ENCODE assay signal across 8 cellular contexts in the genomic region with DNA sequence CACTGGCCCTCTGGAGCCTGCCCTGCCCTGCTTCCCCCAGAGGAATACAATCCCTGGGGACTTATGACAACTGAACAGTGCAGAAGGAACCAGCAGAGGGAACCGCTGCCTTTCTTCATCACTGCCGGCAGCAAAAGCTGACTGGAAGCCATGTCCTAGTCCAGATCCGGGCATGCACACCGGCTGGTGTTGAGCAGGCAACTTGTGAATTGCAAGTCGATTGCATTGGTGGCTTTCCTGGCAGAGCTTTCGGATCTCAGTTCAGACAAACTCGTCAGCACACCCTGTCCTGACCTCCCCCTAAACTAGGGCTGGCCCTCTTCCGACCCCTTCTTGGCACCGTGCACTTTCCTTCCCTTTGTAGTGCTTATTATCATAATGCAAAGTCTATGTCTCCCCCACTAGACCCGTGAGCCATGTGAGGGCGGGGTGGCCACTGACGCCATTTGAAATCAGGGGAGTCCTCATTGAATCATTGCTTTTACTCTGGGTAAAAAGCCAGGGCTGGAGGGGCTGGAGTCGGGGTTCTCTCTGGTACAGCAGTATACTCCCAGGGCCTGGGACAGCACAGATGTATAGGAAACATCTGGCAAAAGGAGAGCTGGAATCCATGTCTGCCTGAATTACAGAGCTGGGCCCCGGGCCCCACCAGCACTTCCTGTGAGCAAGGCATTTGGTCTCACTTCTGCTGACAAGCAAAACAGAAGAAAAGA. TPM values are rescaled to one million over a fixed set of nuclear protein-coding genes. Genes with fewer than 3 reads are reported as not detected.
DNase-seq lines count a peak whose midpoint lies in the region; ATAC-seq and TF ChIP-seq lines count a peak whose summit lies in the region.

No MANE protein-coding gene starts in this region.

- no peaks in the 10 kb centered on the region for H3K27me3 ChIP-seq in Caco-2 (replicated peaks; ENCODE audit: control insufficient read depth, insufficient read depth, low read length)

- peaks cover 26% of the 10 kb centered on the region for H3K36me3 Mint-ChIP-seq in Caco-2 (ENCODE audit: insufficient read depth, unreplicated experiment)
- peaks cover 14% of the 10 kb centered on the region for H3K36me3 Mint-ChIP-seq in central memory CD8-positive, alpha-beta T cell (ENCODE audit: insufficient read depth)

- ATAC-seq in central memory CD8-positive, alpha-beta T cell (replicated peaks; ENCODE audit: extremely low read depth, poor library complexity, severe bottlenecking): no peak
- ATAC-seq in HG03457 (IDR thresholded peaks at IDR 0.05; ENCODE audit: unreplicated experiment): no peak
- no peak for ATAC-seq in HG02885 (IDR thresholded peaks at IDR 0.05; ENCODE audit: poor library complexity, unreplicated experiment)

- BruUV-seq in Caco-2 (replicated peaks; lab: Mats Ljungman, UMichigan): no TSS peak

- CTCF ChIA-PET in Caco-2 (lab: Charles Lee): interaction anchor here (0.6 to 5.0 kb wide), 2 partner anchors 13 to 23 kb away, joined by 6 to 37 read pairs; no protein-coding TSS in a partner anchor

- no peak overlapping the region for H3K4me3 Mint-ChIP-seq in Caco-2 (ENCODE audit: unreplicated experiment)
- H3K4me3 Mint-ChIP-seq in central memory CD8-positive, alpha-beta T cell: peak overlapping the region; percentile 90

- no peaks in the 10 kb centered on the region for H3K36me3 ChIP-seq in Caco-2 (ENCODE audit: control insufficient read depth, insufficient read depth, low read length)

- no peak overlapping the region for H3K4me3 ChIP-seq in Caco-2 (ENCODE audit: low read depth, low read length)

- DNase-seq in Caco-2: peak; percentile 47 to 59
- peak; percentile 54 for DNase-seq in GM19238 (ENCODE audit: insufficient read length, low spot score)
- peak; percentile 65 for DNase-seq in RKO (ENCODE audit: low spot score)
- peak in 1 of 2 donors; percentile 38 for DNase-seq in central memory CD8-positive, alpha-beta T cell (ENCODE audit: low spot score in 2 of 2)
- peak; percentile 41 for DNase-seq in myocyte (ENCODE audit: low read depth)
- no peak for DNase-seq in germinal center (ENCODE audit: low spot score)

- no peak overlapping the region for H3K27ac Mint-ChIP-seq in Caco-2 (ENCODE audit: unreplicated experiment)
- peak overlapping the region; percentile 80 for H3K27ac Mint-ChIP-seq in central memory CD8-positive, alpha-beta T cell (ENCODE audit: low read depth)

- POLR2A ChIA-PET in Caco-2 (lab: Charles Lee): interaction anchor here (0.5 kb wide), 1 partner anchor 449 kb away, joined by 3 read pairs; no protein-coding TSS in a partner anchor

- no peaks in the 10 kb centered on the region for H3K4me1 Mint-ChIP-seq in Caco-2 (ENCODE audit: low read depth, unreplicated experiment)
- H3K4me1 Mint-ChIP-seq in central memory CD8-positive, alpha-beta T cell: peaks cover 51% of the 10 kb centered on the region

- peak in 1 of 2 experiments; percentile 52 for TF ChIP-seq CTCF in Caco-2 (IDR thresholded peaks at IDR 0.05; ENCODE audit: insufficient read depth in 1 of 2, low read depth in 1 of 2, low read length in 1 of 2, severe bottlenecking in 1 of 2, unreplicated experiment in 1 of 2)

- intact Hi-C loops in Caco-2 (cut with micrococcal nuclease; ENCODE audit: unreplicated experiment): loop anchor here (1.0 to 10.0 kb wide), 4 partner anchors 23 to 160 kb away; a partner anchor contains a TSS

- H3K27me3 Mint-ChIP-seq in Caco-2 (ENCODE audit: insufficient read depth, unreplicated experiment): no peaks in the 10 kb centered on the region
- H3K27me3 Mint-ChIP-seq in central memory CD8-positive, alpha-beta T cell: no peaks in the 10 kb centered on the region

- H3K9me3 ChIP-seq in Caco-2: no peaks in the 10 kb centered on the region

- no peaks in the 10 kb centered on the region for H3K9me3 Mint-ChIP-seq in Caco-2 (ENCODE audit: unreplicated experiment)
- H3K9me3 Mint-ChIP-seq in central memory CD8-positive, alpha-beta T cell: no peaks in the 10 kb centered on the region

- H3K4me1 ChIP-seq in Caco-2: peaks cover 8% of the 10 kb centered on the region; the same call in 1 of the 2 replicates

RNA-seq across cellular contexts. Expression of a gene that starts 1.8 kb away (rescaled TPM):
- total RNA-seq in Caco-2 (2022): 13.0 and 15.7 TPM in 2 replicates
- total RNA-seq in myocyte: 12.8 and 18.2 TPM in 2 replicates
- 4.8 TPM for polyA plus RNA-seq in myocyte (2012)

RNA-seq across cellular contexts. Expression of a gene that starts 10.5 kb away (rescaled TPM):
- total RNA-seq in Caco-2 (2022) (91.3 and 93.8 TPM in 2 replicates), myocyte (120 and 132 TPM in 2 replicates)
- 150 TPM for polyA plus RNA-seq in myocyte (2012)

RNA-seq across cellular contexts. Expression of a gene that starts 19.8 kb away (rescaled TPM):
- not detected in 2 replicates for total RNA-seq in Caco-2 (2022)
- 0.48 and 1.0 TPM in 2 replicates for total RNA-seq in myocyte
- 0.35 TPM for polyA plus RNA-seq in myocyte (2012)

RNA-seq across cellular contexts. Expression of a gene that starts 20.1 kb away (rescaled TPM):
- total RNA-seq in Caco-2 (2022): 0.75 and 1.2 TPM in 2 replicates
- 2.5 and 2.7 TPM in 2 replicates for total RNA-seq in myocyte
- polyA plus RNA-seq in myocyte (2012): 4.0 TPM

RNA-seq across cellular contexts. Expression of a gene that starts 38.3 kb away (rescaled TPM):
- total RNA-seq in Caco-2 (2022) (12.7 and 12.8 TPM in 2 replicates), myocyte (24.6 and 44.9 TPM in 2 replicates)
- polyA plus RNA-seq in myocyte (2012): 44.1 TPM
